In genomic region chr19:687569-688166, GRCh38 we compare ENCODE assay signal across 29 cellular contexts. TPM values are rescaled to one million over a fixed set of nuclear protein-coding genes. Genes with fewer than 3 reads are reported as not detected.
DNase-seq lines count a peak whose midpoint lies in the region; ATAC-seq, FAIRE-seq and TF ChIP-seq lines count a peak whose summit lies in the region.
"Had no signal": no experiment of that assay in that cellular context is flagged by ENCODE, and none has a peak within 500 bp of the region (broad histone marks: within the 10 kb centered on the region; RNA-seq: fewer than 3 reads in every experiment).

No MANE protein-coding gene starts in this region.

- FAIRE-seq in HepG2 (lab: Jason Lieb, UNC): no peak
- FAIRE-seq: GM18507 had no signal

- H3K4me2 ChIP-seq in HepG2 (ENCODE audit: low read depth, low read length) (no peak overlapping the region), mesenchymal stem cell (ENCODE audit: low read length, poor library complexity, severe bottlenecking) (no peak overlapping the region)
- H3K4me2 ChIP-seq: GM23338 had no signal

- POLR2A ChIA-PET in HepG2 (lab: Yijun Ruan, JAX): interaction anchor here (0.5 to 1.6 kb wide), 3 partner anchors 17 to 52 kb away, joined by 3 to 7 read pairs (median 4); no protein-coding TSS in a partner anchor

- no peak for TF ChIP-seq EP300 in HepG2 (IDR thresholded peaks at IDR 0.05; ENCODE audit: low read depth in 2 of 2, low read length in 2 of 2)
- TF ChIP-seq EP300 in HepG2 (CRISPR knock-in tag; IDR thresholded peaks at IDR 0.05; ENCODE audit: borderline replicate concordance): no peak

- in situ Hi-C loops in HepG2 (cut with HindIII; ENCODE audit: extremely low pct_ligation_motif_present, low pct_unique_long_range_greater_than_20kb): no loop called here

- CTCF ChIA-PET in HepG2 (lab: Yijun Ruan, JAX; ENCODE audit: low intra/inter-chr PET ratio, low total read pairs): no interaction called here

- H3K27ac ChIP-seq in HepG2 (ENCODE audit: extremely low read length, insufficient read depth, low read length): no peak overlapping the region
- no peak overlapping the region for H3K27ac ChIP-seq in right lobe of liver
- no peak overlapping the region for H3K27ac ChIP-seq in mesenchymal stem cell (ENCODE audit: low read length, poor library complexity, severe bottlenecking)
- no peak overlapping the region for H3K27ac ChIP-seq in right atrium auricular region
- H3K27ac ChIP-seq in coronary artery: no peak overlapping the region
- H3K27ac ChIP-seq: SJCRH30 had no signal

- no peak overlapping the region for H2BK12ac ChIP-seq in mesenchymal stem cell (ENCODE audit: low read length in 2 of 2)

- ATAC-seq in HepG2: 0 out of 3 replicates have a peak, but pooled peaks have one; percentile 21
- ATAC-seq in right lobe of liver: no peak
- ATAC-seq in Right ventricle myocardium inferior: no peak
- ATAC-seq: GM23338, PC-3, SK-N-SH treated with all-trans-retinoic acid at 6 μM for 48 hours had no signal

- TF ChIP-seq RAD21 in HepG2 (CRISPR knock-in tag; IDR thresholded peaks at IDR 0.05): no peak

- H2AK5ac ChIP-seq in mesenchymal stem cell (ENCODE audit: low read length, severe bottlenecking): no peak overlapping the region

- H3K4me3 ChIP-seq in HepG2 (replicated peaks in 1 of 3; ENCODE audit: insufficient read depth in 1 of 3, low read depth in 2 of 3, low read length in 3 of 3) (no peak overlapping the region), right lobe of liver (no peak overlapping the region), mesenchymal stem cell (ENCODE audit: insufficient read depth in 1 of 2, low read depth in 1 of 2, low read length in 2 of 2) (no peak overlapping the region), right atrium auricular region (no peak overlapping the region), coronary artery (no peak overlapping the region)
- H3K4me3 ChIP-seq: GM23338, MG63, SJCRH30 had no signal

- no peaks in the 10 kb centered on the region for H3K9me3 ChIP-seq in HepG2 (ENCODE audit: low read length)
- no peaks in the 10 kb centered on the region for H3K9me3 ChIP-seq in right lobe of liver
- H3K9me3 ChIP-seq in mesenchymal stem cell (ENCODE audit: control insufficient read depth, low read length): no peaks in the 10 kb centered on the region
- no peaks in the 10 kb centered on the region for H3K9me3 ChIP-seq in right atrium auricular region
- H3K9me3 ChIP-seq: MG63, SJCRH30 had no signal

- H3K79me2 ChIP-seq in HepG2 (ENCODE audit: insufficient read depth, low read length): no peaks in the 10 kb centered on the region

- H3K4me1 ChIP-seq in HepG2 (ENCODE audit: insufficient read depth, low read length) (peaks cover 16% of the 10 kb centered on the region), right lobe of liver (no peaks in the 10 kb centered on the region), mesenchymal stem cell (ENCODE audit: control insufficient read depth, insufficient read depth, low read depth, low read length) (peaks cover 5% of the 10 kb centered on the region), right atrium auricular region (no peaks in the 10 kb centered on the region)
- H3K4me1 ChIP-seq: SJCRH30 had no signal

- TF ChIP-seq CTCF in HepG2 (CRISPR knock-in tag; IDR thresholded peaks at IDR 0.05) (no peak), right lobe of liver (IDR thresholded peaks at IDR 0.05) (no peak), right atrium auricular region (IDR thresholded peaks at IDR 0.05) (no peak), coronary artery (IDR thresholded peaks at IDR 0.05) (no peak)

- DNase-seq in HepG2 (ENCODE audit: low spot score) (no peak), right lobe of liver (no peak), mesenchymal stem cell (no peak), Right ventricle myocardium inferior (ENCODE audit: missing footprints) (no peak), right atrium auricular region (ENCODE audit: low spot score) (no peak), coronary artery (ENCODE audit: low spot score) (no peak)
- DNase-seq: 8988T; CD4-positive, CD25-positive, alpha-beta regulatory T cell; DMS153; H9; KG1; MG63; NCI-H1105 treated with DMSO at 0.1 percent for 48 hours; NCI-H146; NCI-H1930; NCI-H2107; NCI-H446 treated with DMSO at 0.1 percent for 48 hours; NCI-H526; NCI-H82; NK-92 treated with Interleukin-12 subunit alpha and Interleukin-12 subunit beta, amount 100 ng/mL, for 24 hours; PC-3; SJCRH30 had no signal

- no peak overlapping the region for H2BK5ac ChIP-seq in mesenchymal stem cell (ENCODE audit: low read depth, low read length, poor library complexity, severe bottlenecking)

- H3K36me3 ChIP-seq in HepG2 (replicated peaks in 1 of 2; ENCODE audit: control insufficient read depth in 1 of 2, insufficient read depth in 2 of 2, low read length in 2 of 2): no peaks in the 10 kb centered on the region
- H3K36me3 ChIP-seq in right lobe of liver: no peaks in the 10 kb centered on the region
- H3K36me3 ChIP-seq in mesenchymal stem cell (ENCODE audit: control insufficient read depth in 1 of 2, insufficient read depth in 2 of 2, low read depth in 1 of 2, low read length in 2 of 2): peaks cover 0 to 7% of the 10 kb centered on the region in 2 experiments
- H3K36me3 ChIP-seq in right atrium auricular region: no peaks in the 10 kb centered on the region
- H3K36me3 ChIP-seq: MG63, SJCRH30 had no signal

- no peak overlapping the region for H2BK15ac ChIP-seq in mesenchymal stem cell (ENCODE audit: low read depth, poor library complexity, severe bottlenecking)

- peak overlapping the region; percentile 24 for H4K8ac ChIP-seq in mesenchymal stem cell (ENCODE audit: low read length)

- TF ChIP-seq POLR2A in HepG2 (IDR thresholded peaks at IDR 0.05; ENCODE audit: insufficient read depth in 1 of 2, low read depth in 2 of 2, low read length in 2 of 2) (no peak), right lobe of liver (IDR thresholded peaks at IDR 0.05) (no peak)

- no peak overlapping the region for H3K23ac ChIP-seq in mesenchymal stem cell (ENCODE audit: low read length in 2 of 2)

- no TSS peak for BruUV-seq in HepG2 (replicated peaks; lab: Mats Ljungman, UMichigan)

- H4K91ac ChIP-seq in mesenchymal stem cell (ENCODE audit: low read length): no peak overlapping the region

- WGBS in HepG2 (ENCODE audit: low lambda C conversion rate): 34% methylated on average over 9 of the region's 11 CpGs
- WGBS in right lobe of liver (ENCODE audit: insufficient coverage, low coverage, low lambda C conversion rate, missing lambda C conversion rate): 91% methylated on average over 5 of the region's 11 CpGs
- 89% methylated on average over 11 of the region's 11 CpGs for WGBS in mesenchymal stem cell

- H2BK120ac ChIP-seq in mesenchymal stem cell (ENCODE audit: low read depth, low read length): no peak overlapping the region

- H3K18ac ChIP-seq in mesenchymal stem cell (ENCODE audit: low read depth in 1 of 2, low read length in 2 of 2): no peak overlapping the region

- no peak overlapping the region for H3K14ac ChIP-seq in mesenchymal stem cell (ENCODE audit: low read length in 2 of 2)

- H3K27me3 ChIP-seq in HepG2 (ENCODE audit: control insufficient read depth in 1 of 2, insufficient read depth in 2 of 2, low read length in 2 of 2): peaks cover 0 to 13% of the 10 kb centered on the region in 2 experiments; a peak in 2 of 5 replicates
- no peaks in the 10 kb centered on the region for H3K27me3 ChIP-seq in right lobe of liver
- no peaks in the 10 kb centered on the region for H3K27me3 ChIP-seq in mesenchymal stem cell (ENCODE audit: control insufficient read depth in 1 of 2, insufficient read depth in 1 of 2, low read length in 2 of 2)
- H3K27me3 ChIP-seq in right atrium auricular region: no peaks in the 10 kb centered on the region
- H3K27me3 ChIP-seq: MG63, SJCRH30 had no signal

- H3K79me1 ChIP-seq in mesenchymal stem cell (replicated peaks; ENCODE audit: low read length, poor library complexity, severe bottlenecking): no peaks in the 10 kb centered on the region

- no peaks in the 10 kb centered on the region for H4K20me1 ChIP-seq in HepG2 (ENCODE audit: insufficient read depth, low read length)

- intact Hi-C loops in HepG2 (cut with micrococcal nuclease; ENCODE audit: unreplicated experiment): no loop called here
- intact Hi-C loops in right lobe of liver (cut with DNase I): no loop called here
- intact Hi-C loops in Right ventricle myocardium inferior (cut with DNase I): no loop called here

- H3K4ac ChIP-seq in mesenchymal stem cell (ENCODE audit: low read depth in 1 of 2, low read length in 2 of 2): no peak overlapping the region

- H2AFZ ChIP-seq in HepG2 (ENCODE audit: low read length) (no peak overlapping the region), mesenchymal stem cell (ENCODE audit: low read depth, low read length) (no peak overlapping the region)
- H2AFZ ChIP-seq: GM23338 had no signal

- H3K9ac ChIP-seq in HepG2 (ENCODE audit: insufficient read depth, low read depth, low read length): no peak overlapping the region
- H3K9ac ChIP-seq in mesenchymal stem cell (ENCODE audit: low read length): no peak overlapping the region

RNA-seq across cellular contexts. Expression of gene PRSS57, which starts 7.6 kb away (rescaled TPM):
- total RNA-seq in HepG2 (2016; rRNA removed; fragmentation: Illumina TruSeq; extraction: Trizol) (not detected in 2 replicates), right lobe of liver (under 1 TPM in 1 of 6 experiments, not detected in 5; 0.20 TPM), Right ventricle myocardium inferior (not detected), right atrium auricular region (not detected)
- not detected in 2 replicates for total RNA-seq in HepG2 (2016; cell fraction: cytosol; rRNA removed; fragmentation: Illumina TruSeq; extraction: Trizol; ENCODE audit: low read depth)
- not detected in 2 replicates for total RNA-seq in HepG2 (2016; cell fraction: insoluble cytoplasmic fraction; rRNA removed; fragmentation: Illumina TruSeq; extraction: Trizol)
- not detected in 2 replicates for total RNA-seq in HepG2 (2016; cell fraction: membrane; rRNA removed; fragmentation: Illumina TruSeq; extraction: Trizol)
- total RNA-seq in HepG2 (2016; cell fraction: nucleus; rRNA removed; fragmentation: Illumina TruSeq; extraction: Trizol): not detected in 2 replicates
- polyA plus RNA-seq in HepG2 (2011; rRNA removed): 0.12 and 0.20 TPM in 2 replicates
- polyA plus RNA-seq in HepG2 (2011; cell fraction: cytosol; rRNA removed): 0.10 and 0.20 TPM in 2 replicates
- not detected in 2 replicates for polyA plus RNA-seq in HepG2 (2011; cell fraction: nucleus; rRNA removed)
- polyA plus RNA-seq in HepG2 (2012): 0.13 and 0.16 TPM in 2 replicates
- not detected in 2 replicates for polyA plus RNA-seq in HepG2 (2016; cell fraction: cytosol; fragmentation: Illumina TruSeq; extraction: Trizol; ENCODE audit: low read depth)
- not detected in 2 replicates for polyA plus RNA-seq in HepG2 (2016; cell fraction: insoluble cytoplasmic fraction; fragmentation: Illumina TruSeq; extraction: Trizol; ENCODE audit: low read depth)
- not detected in 2 replicates for polyA plus RNA-seq in HepG2 (2016; cell fraction: membrane; fragmentation: Illumina TruSeq; extraction: Trizol; ENCODE audit: low read depth)
- polyA plus RNA-seq in HepG2 (2016; cell fraction: nucleus; fragmentation: Illumina TruSeq; extraction: Trizol; ENCODE audit: insufficient read depth, low read depth): not detected in 2 replicates
- polyA minus RNA-seq in HepG2 (2011; rRNA and poly(A)+ RNA removed; ENCODE audit: low replicate concordance): not detected in 2 replicates
- not detected in 2 replicates for polyA minus RNA-seq in HepG2 (2011; cell fraction: cytosol; rRNA and poly(A)+ RNA removed)
- not detected in 2 replicates for polyA minus RNA-seq in HepG2 (2011; cell fraction: nucleus; rRNA and poly(A)+ RNA removed)
- polyA plus RNA-seq in mesenchymal stem cell (2013, experiment 1 of 2): not detected
- 0.04 TPM for polyA plus RNA-seq in mesenchymal stem cell (2013, experiment 2 of 2)
- total RNA-seq: G401, GM23338, H9, HFFc6, HT1080, PC-3, SJCRH30 had no signal
- polyA plus RNA-seq: BJ; CD4-positive, CD25-positive, alpha-beta regulatory T cell had no signal

RNA-seq across cellular contexts. Expression of gene FSTL3, which starts 11.5 kb away (rescaled TPM):
- total RNA-seq in HepG2 (2016; rRNA removed; fragmentation: Illumina TruSeq; extraction: Trizol) (5.8 and 13.5 TPM in 2 replicates), right lobe of liver (10 to 100 TPM in 3 of 6 experiments, 1 to 10 TPM in 3; 4.2 to 18.7 (median 10.4) TPM), Right ventricle myocardium inferior (37.1 TPM), right atrium auricular region (100 to 1,000 TPM in 1 of 2 donors, 10 to 100 TPM in 1; 64.4 to 437 TPM)
- total RNA-seq in HepG2 (2016; cell fraction: cytosol; rRNA removed; fragmentation: Illumina TruSeq; extraction: Trizol; ENCODE audit: low read depth): 3.3 and 3.8 TPM in 2 replicates
- 4.6 and 14.2 TPM in 2 replicates for total RNA-seq in HepG2 (2016; cell fraction: insoluble cytoplasmic fraction; rRNA removed; fragmentation: Illumina TruSeq; extraction: Trizol)
- total RNA-seq in HepG2 (2016; cell fraction: membrane; rRNA removed; fragmentation: Illumina TruSeq; extraction: Trizol): 7.0 and 8.2 TPM in 2 replicates
- total RNA-seq in HepG2 (2016; cell fraction: nucleus; rRNA removed; fragmentation: Illumina TruSeq; extraction: Trizol): 11.9 and 15.2 TPM in 2 replicates
- 15.6 and 30.9 TPM in 2 replicates for polyA plus RNA-seq in HepG2 (2011; rRNA removed)
- 24.5 and 32.7 TPM in 2 replicates for polyA plus RNA-seq in HepG2 (2011; cell fraction: cytosol; rRNA removed)
- polyA plus RNA-seq in HepG2 (2011; cell fraction: nucleus; rRNA removed): 151 and 166 TPM in 2 replicates
- 19.0 and 28.0 TPM in 2 replicates for polyA plus RNA-seq in HepG2 (2012)
- 3.1 and 4.0 TPM in 2 replicates for polyA plus RNA-seq in HepG2 (2016; cell fraction: cytosol; fragmentation: Illumina TruSeq; extraction: Trizol; ENCODE audit: low read depth)
- polyA plus RNA-seq in HepG2 (2016; cell fraction: insoluble cytoplasmic fraction; fragmentation: Illumina TruSeq; extraction: Trizol; ENCODE audit: low read depth): 6.4 and 7.0 TPM in 2 replicates
- polyA plus RNA-seq in HepG2 (2016; cell fraction: membrane; fragmentation: Illumina TruSeq; extraction: Trizol; ENCODE audit: low read depth): 5.8 and 6.2 TPM in 2 replicates
- 30.9 and 40.0 TPM in 2 replicates for polyA plus RNA-seq in HepG2 (2016; cell fraction: nucleus; fragmentation: Illumina TruSeq; extraction: Trizol; ENCODE audit: insufficient read depth, low read depth)
- polyA minus RNA-seq in HepG2 (2011; rRNA and poly(A)+ RNA removed; ENCODE audit: low replicate concordance): 28.2 and 70.2 TPM in 2 replicates
- polyA minus RNA-seq in HepG2 (2011; cell fraction: cytosol; rRNA and poly(A)+ RNA removed): 10.6 and 21.0 TPM in 2 replicates
- polyA minus RNA-seq in HepG2 (2011; cell fraction: nucleus; rRNA and poly(A)+ RNA removed): 6.8 and 7.9 TPM in 2 replicates
- 33.8 TPM for polyA plus RNA-seq in mesenchymal stem cell (2013, experiment 1 of 2)
- polyA plus RNA-seq in mesenchymal stem cell (2013, experiment 2 of 2): 36.5 TPM

RNA-seq across cellular contexts. Expression of gene PALM, which starts 21.1 kb away (rescaled TPM):
- total RNA-seq in HepG2 (2016; rRNA removed; fragmentation: Illumina TruSeq; extraction: Trizol) (9.7 and 10.8 TPM in 2 replicates), right lobe of liver (10 to 100 TPM in 2 of 6 experiments, 1 to 10 TPM in 4; 4.6 to 12.7 (median 7.1) TPM), Right ventricle myocardium inferior (34.0 TPM), right atrium auricular region (10 to 100 TPM; 28.7 to 64.9 TPM)
- total RNA-seq in HepG2 (2016; cell fraction: cytosol; rRNA removed; fragmentation: Illumina TruSeq; extraction: Trizol; ENCODE audit: low read depth): 8.3 and 10.1 TPM in 2 replicates
- total RNA-seq in HepG2 (2016; cell fraction: insoluble cytoplasmic fraction; rRNA removed; fragmentation: Illumina TruSeq; extraction: Trizol): 6.4 and 11.8 TPM in 2 replicates
- total RNA-seq in HepG2 (2016; cell fraction: membrane; rRNA removed; fragmentation: Illumina TruSeq; extraction: Trizol): 16.6 and 19.9 TPM in 2 replicates
- total RNA-seq in HepG2 (2016; cell fraction: nucleus; rRNA removed; fragmentation: Illumina TruSeq; extraction: Trizol): 6.7 and 6.9 TPM in 2 replicates
- polyA plus RNA-seq in HepG2 (2011; rRNA removed): 4.0 and 5.4 TPM in 2 replicates
- 3.7 and 4.7 TPM in 2 replicates for polyA plus RNA-seq in HepG2 (2011; cell fraction: cytosol; rRNA removed)
- polyA plus RNA-seq in HepG2 (2011; cell fraction: nucleus; rRNA removed): 6.0 and 7.8 TPM in 2 replicates
- polyA plus RNA-seq in HepG2 (2012): 12.4 and 19.1 TPM in 2 replicates
- 9.4 and 11.9 TPM in 2 replicates for polyA plus RNA-seq in HepG2 (2016; cell fraction: cytosol; fragmentation: Illumina TruSeq; extraction: Trizol; ENCODE audit: low read depth)
- 15.1 and 19.3 TPM in 2 replicates for polyA plus RNA-seq in HepG2 (2016; cell fraction: insoluble cytoplasmic fraction; fragmentation: Illumina TruSeq; extraction: Trizol; ENCODE audit: low read depth)
- polyA plus RNA-seq in HepG2 (2016; cell fraction: membrane; fragmentation: Illumina TruSeq; extraction: Trizol; ENCODE audit: low read depth): 19.1 and 21.1 TPM in 2 replicates
- 18.9 and 19.6 TPM in 2 replicates for polyA plus RNA-seq in HepG2 (2016; cell fraction: nucleus; fragmentation: Illumina TruSeq; extraction: Trizol; ENCODE audit: insufficient read depth, low read depth)
- 1.1 and 5.2 TPM in 2 replicates for polyA minus RNA-seq in HepG2 (2011; rRNA and poly(A)+ RNA removed; ENCODE audit: low replicate concordance)
- polyA minus RNA-seq in HepG2 (2011; cell fraction: cytosol; rRNA and poly(A)+ RNA removed): 5.4 and 5.6 TPM in 2 replicates
- polyA minus RNA-seq in HepG2 (2011; cell fraction: nucleus; rRNA and poly(A)+ RNA removed): 2.2 TPM in 2 replicates
- polyA plus RNA-seq in mesenchymal stem cell (2013, experiment 1 of 2): 14.3 TPM
- polyA plus RNA-seq in mesenchymal stem cell (2013, experiment 2 of 2): 15.1 TPM
- total RNA-seq: CD4-positive, CD25-positive, alpha-beta regulatory T cell; HT1080 had no signal
- polyA plus RNA-seq: CD4-positive, CD25-positive, alpha-beta regulatory T cell had no signal

RNA-seq across cellular contexts. Expression of gene RNF126, which starts 24.7 kb away (rescaled TPM):
- total RNA-seq in HepG2 (2016; rRNA removed; fragmentation: Illumina TruSeq; extraction: Trizol): 18.5 and 34.0 TPM in 2 replicates
- 60.7 and 62.9 TPM in 2 replicates for total RNA-seq in HepG2 (2016; cell fraction: cytosol; rRNA removed; fragmentation: Illumina TruSeq; extraction: Trizol; ENCODE audit: low read depth)
- 14.0 and 32.5 TPM in 2 replicates for total RNA-seq in HepG2 (2016; cell fraction: insoluble cytoplasmic fraction; rRNA removed; fragmentation: Illumina TruSeq; extraction: Trizol)
- 51.8 and 70.5 TPM in 2 replicates for total RNA-seq in HepG2 (2016; cell fraction: membrane; rRNA removed; fragmentation: Illumina TruSeq; extraction: Trizol)
- 20.4 and 26.7 TPM in 2 replicates for total RNA-seq in HepG2 (2016; cell fraction: nucleus; rRNA removed; fragmentation: Illumina TruSeq; extraction: Trizol)
- polyA plus RNA-seq in HepG2 (2011; rRNA removed): 23.2 and 24.6 TPM in 2 replicates
- polyA plus RNA-seq in HepG2 (2011; cell fraction: cytosol; rRNA removed): 21.4 and 33.6 TPM in 2 replicates
- 96.9 and 98.7 TPM in 2 replicates for polyA plus RNA-seq in HepG2 (2011; cell fraction: nucleus; rRNA removed)
- 47.4 and 51.2 TPM in 2 replicates for polyA plus RNA-seq in HepG2 (2012)
- 83.7 and 90.8 TPM in 2 replicates for polyA plus RNA-seq in HepG2 (2016; cell fraction: cytosol; fragmentation: Illumina TruSeq; extraction: Trizol; ENCODE audit: low read depth)
- 29.9 and 39.9 TPM in 2 replicates for polyA plus RNA-seq in HepG2 (2016; cell fraction: insoluble cytoplasmic fraction; fragmentation: Illumina TruSeq; extraction: Trizol; ENCODE audit: low read depth)
- polyA plus RNA-seq in HepG2 (2016; cell fraction: membrane; fragmentation: Illumina TruSeq; extraction: Trizol; ENCODE audit: low read depth): 79.7 and 88.6 TPM in 2 replicates
- polyA plus RNA-seq in HepG2 (2016; cell fraction: nucleus; fragmentation: Illumina TruSeq; extraction: Trizol; ENCODE audit: insufficient read depth, low read depth): 75.9 and 77.0 TPM in 2 replicates
- polyA minus RNA-seq in HepG2 (2011; rRNA and poly(A)+ RNA removed; ENCODE audit: low replicate concordance): 10.7 and 26.6 TPM in 2 replicates
- 18.3 and 21.9 TPM in 2 replicates for polyA minus RNA-seq in HepG2 (2011; cell fraction: cytosol; rRNA and poly(A)+ RNA removed)
- 28.0 and 36.3 TPM in 2 replicates for polyA minus RNA-seq in HepG2 (2011; cell fraction: nucleus; rRNA and poly(A)+ RNA removed)
- 10 to 100 TPM; 18.3 to 85.0 (median 28.8) TPM for total RNA-seq in right lobe of liver
- 41.9 TPM for polyA plus RNA-seq in mesenchymal stem cell (2013, experiment 1 of 2)
- polyA plus RNA-seq in mesenchymal stem cell (2013, experiment 2 of 2): 43.6 TPM
- 19.7 TPM for total RNA-seq in Right ventricle myocardium inferior
- 10 to 100 TPM; 53.3 to 68.5 TPM for total RNA-seq in right atrium auricular region

RNA-seq across cellular contexts. Expression of gene FGF22, which starts 48.0 kb away (rescaled TPM):
- total RNA-seq in HepG2 (2016; rRNA removed; fragmentation: Illumina TruSeq; extraction: Trizol) (0.24 TPM in 1 of 2 replicates, not detected in the other), right lobe of liver (under 1 TPM in 1 of 6 experiments, not detected in 5; 0.15 TPM), Right ventricle myocardium inferior (not detected), right atrium auricular region (under 1 TPM; 0.35 to 0.37 TPM)
- not detected in 2 replicates for total RNA-seq in HepG2 (2016; cell fraction: cytosol; rRNA removed; fragmentation: Illumina TruSeq; extraction: Trizol; ENCODE audit: low read depth)
- total RNA-seq in HepG2 (2016; cell fraction: insoluble cytoplasmic fraction; rRNA removed; fragmentation: Illumina TruSeq; extraction: Trizol): 0.09 TPM in 1 of 2 replicates, not detected in the other
- 0.17 and 0.19 TPM in 2 replicates for total RNA-seq in HepG2 (2016; cell fraction: membrane; rRNA removed; fragmentation: Illumina TruSeq; extraction: Trizol)
- total RNA-seq in HepG2 (2016; cell fraction: nucleus; rRNA removed; fragmentation: Illumina TruSeq; extraction: Trizol): not detected in 2 replicates
- polyA plus RNA-seq in HepG2 (2011; rRNA removed): 0.07 TPM in 1 of 2 replicates, not detected in the other
- polyA plus RNA-seq in HepG2 (2011; cell fraction: cytosol; rRNA removed): not detected in 2 replicates
- not detected in 2 replicates for polyA plus RNA-seq in HepG2 (2011; cell fraction: nucleus; rRNA removed)
- polyA plus RNA-seq in HepG2 (2012): 0.09 and 0.27 TPM in 2 replicates
- polyA plus RNA-seq in HepG2 (2016; cell fraction: cytosol; fragmentation: Illumina TruSeq; extraction: Trizol; ENCODE audit: low read depth): 0.08 and 0.16 TPM in 2 replicates
- not detected in 2 replicates for polyA plus RNA-seq in HepG2 (2016; cell fraction: insoluble cytoplasmic fraction; fragmentation: Illumina TruSeq; extraction: Trizol; ENCODE audit: low read depth)
- polyA plus RNA-seq in HepG2 (2016; cell fraction: membrane; fragmentation: Illumina TruSeq; extraction: Trizol; ENCODE audit: low read depth): 0.13 TPM in 1 of 2 replicates, not detected in the other
- polyA plus RNA-seq in HepG2 (2016; cell fraction: nucleus; fragmentation: Illumina TruSeq; extraction: Trizol; ENCODE audit: insufficient read depth, low read depth): 0.33 TPM in 1 of 2 replicates, not detected in the other
- not detected in 2 replicates for polyA minus RNA-seq in HepG2 (2011; rRNA and poly(A)+ RNA removed; ENCODE audit: low replicate concordance)
- polyA minus RNA-seq in HepG2 (2011; cell fraction: cytosol; rRNA and poly(A)+ RNA removed): not detected in 2 replicates
- not detected in 2 replicates for polyA minus RNA-seq in HepG2 (2011; cell fraction: nucleus; rRNA and poly(A)+ RNA removed)
- 0.04 TPM for polyA plus RNA-seq in mesenchymal stem cell (2013, experiment 1 of 2)
- polyA plus RNA-seq in mesenchymal stem cell (2013, experiment 2 of 2): 0.07 TPM
- total RNA-seq: G401, HT1080, SJCRH30 had no signal
